Comparison of ENCODE assay signal across 39 cellular contexts in genomic region chr13:72689181-72689696, GRCh38. TPM values are rescaled to one million over a fixed set of nuclear protein-coding genes. Genes with fewer than 3 reads are reported as not detected.
"Had no signal": no experiment of that assay in that cellular context is flagged by ENCODE, and none has a peak within 500 bp of the region (broad histone marks: within the 10 kb centered on the region; RNA-seq: fewer than 3 reads in every experiment).

No MANE protein-coding gene starts in this region.

- ATAC-seq: activated naive CD4-positive, alpha-beta T cell treated with anti-CD3 and anti-CD28 coated beads, Interleukin-2, amount 50 U/mL, for 72 hours; activated naive CD8-positive, alpha-beta T cell treated with anti-CD3 and anti-CD28 coated beads, Interleukin-2, amount 50 U/mL, for 24 hours; activated T-cell treated with anti-CD3 and anti-CD28 coated beads, Interleukin-2, amount 50 U/mL, for 4 hours; activated T-cell treated with anti-CD3 and anti-CD28 coated beads, Interleukin-2, amount 50 U/mL, for 72 hours; activated T-helper 17 cell treated with anti-CD3 and anti-CD28 coated beads, Interleukin-2, amount 50 U/mL, for 72 hours; body of pancreas had no signal

- H3K9me3 ChIP-seq: adrenal gland, ascending aorta, body of pancreas had no signal

- H3K9me3 Mint-ChIP-seq: activated naive CD4-positive, alpha-beta T cell treated with anti-CD3 and anti-CD28 coated beads, Interleukin-2, amount 10 ng/mL, durations not matched to agents 7 days and 5 days; activated T-helper 1 cell treated with anti-CD3 and anti-CD28 coated beads, Interleukin-12 subunit alpha, Interleukin-12 subunit beta, Interleukin-2, Interleukin-4 antibody, amounts not matched to agents 30 ng/mL and 10 ng/mL and 1 ng/mL, durations not matched to agents 14 hours and 24 hours and 36 hours; activated T-helper 17 cell treated with anti-CD3 and anti-CD28 coated beads, Interleukin-2, amount 50 U/mL, for 72 hours; activated T-helper 2 cell treated with anti-CD3 and anti-CD28 coated beads, Interferon-gamma antibody, Interleukin-2, Interleukin-4, amounts not matched to agents 10 μg/mL and 5 μg/mL and 100 μg/mL, durations not matched to agents 14 hours and 24 hours and 36 hours; central memory CD8-positive, alpha-beta T cell had no signal

- H3K27ac ChIP-seq: adrenal gland, ascending aorta, body of pancreas, brain microvascular endothelial cell, breast epithelium, cardiac muscle cell had no signal

- H3K4me1 ChIP-seq: adrenal gland, ascending aorta, body of pancreas, breast epithelium had no signal

- H3K4me3 Mint-ChIP-seq: activated naive CD4-positive, alpha-beta T cell treated with anti-CD3 and anti-CD28 coated beads for 36 hours; activated naive CD4-positive, alpha-beta T cell treated with anti-CD3 and anti-CD28 coated beads, Interleukin-2, amount 10 ng/mL, durations not matched to agents 7 days and 5 days; activated naive CD4-positive, alpha-beta T cell treated with anti-CD3 and anti-CD28 coated beads, Interleukin-2, amount 50 U/mL, for 24 hours; activated naive CD8-positive, alpha-beta T cell; activated naive CD8-positive, alpha-beta T cell treated with anti-CD3 and anti-CD28 coated beads for 36 hours; activated naive CD8-positive, alpha-beta T cell treated with anti-CD3 and anti-CD28 coated beads, Interleukin-2, amount 10 ng/mL, durations not matched to agents 7 days and 5 days; activated naive CD8-positive, alpha-beta T cell treated with anti-CD3 and anti-CD28 coated beads, Interleukin-2, amount 50 U/mL, for 24 hours; activated T-cell treated with anti-CD3 and anti-CD28 coated beads, Interleukin-2, amount 50 U/mL, for 24 hours; activated T-cell treated with anti-CD3 and anti-CD28 coated beads, Interleukin-2, amount 50 U/mL, for 4 hours; activated T-cell treated with anti-CD3 and anti-CD28 coated beads, Interleukin-2, amount 50 U/mL, for 72 hours; activated T-helper 1 cell treated with anti-CD3 and anti-CD28 coated beads, Interleukin-12 subunit alpha, Interleukin-12 subunit beta, Interleukin-2, Interleukin-4 antibody, amounts not matched to agents 30 ng/mL and 10 ng/mL and 1 ng/mL, durations not matched to agents 14 hours and 24 hours and 36 hours; activated T-helper 17 cell treated with anti-CD3 and anti-CD28 coated beads, Interleukin-2, amount 50 U/mL, for 72 hours; brain; central memory CD8-positive, alpha-beta T cell had no signal

- H3K27me3 ChIP-seq: adrenal gland, ascending aorta, body of pancreas, brain microvascular endothelial cell, breast epithelium, cardiac muscle cell had no signal

- H3K4me3 ChIP-seq: adrenal gland, ascending aorta, body of pancreas, breast epithelium, cardiac muscle cell had no signal

- H3K4me1 Mint-ChIP-seq: activated naive CD4-positive, alpha-beta T cell treated with anti-CD3 and anti-CD28 coated beads, Interleukin-2, amount 10 ng/mL, durations not matched to agents 7 days and 5 days; activated naive CD4-positive, alpha-beta T cell treated with anti-CD3 and anti-CD28 coated beads, Interleukin-2, amount 50 U/mL, for 24 hours; activated naive CD8-positive, alpha-beta T cell treated with anti-CD3 and anti-CD28 coated beads for 36 hours; activated naive CD8-positive, alpha-beta T cell treated with anti-CD3 and anti-CD28 coated beads, Interleukin-2, amount 10 ng/mL, durations not matched to agents 7 days and 5 days; activated naive CD8-positive, alpha-beta T cell treated with anti-CD3 and anti-CD28 coated beads, Interleukin-2, amount 50 U/mL, for 24 hours; activated T-helper 17 cell treated with anti-CD3 and anti-CD28 coated beads, Interleukin-2, amount 50 U/mL, for 72 hours; brain; central memory CD8-positive, alpha-beta T cell had no signal

- H3K36me3 ChIP-seq: adrenal gland, ascending aorta, brain microvascular endothelial cell, breast epithelium, cardiac muscle cell had no signal

- H3K27ac Mint-ChIP-seq: activated naive CD4-positive, alpha-beta T cell treated with anti-CD3 and anti-CD28 coated beads for 36 hours; activated naive CD4-positive, alpha-beta T cell treated with anti-CD3 and anti-CD28 coated beads, Interleukin-2, amount 10 ng/mL, durations not matched to agents 7 days and 5 days; activated naive CD4-positive, alpha-beta T cell treated with anti-CD3 and anti-CD28 coated beads, Interleukin-2, amount 50 U/mL, for 24 hours; activated naive CD4-positive, alpha-beta T cell treated with anti-CD3 and anti-CD28 coated beads, Interleukin-2, amount 50 U/mL, for 72 hours; activated naive CD8-positive, alpha-beta T cell; activated naive CD8-positive, alpha-beta T cell treated with anti-CD3 and anti-CD28 coated beads for 36 hours; activated naive CD8-positive, alpha-beta T cell treated with anti-CD3 and anti-CD28 coated beads, Interleukin-2, amount 10 ng/mL, durations not matched to agents 7 days and 5 days; activated naive CD8-positive, alpha-beta T cell treated with anti-CD3 and anti-CD28 coated beads, Interleukin-2, amount 50 U/mL, for 24 hours; activated T-cell treated with anti-CD3 and anti-CD28 coated beads, Interleukin-2, amount 50 U/mL, for 24 hours; activated T-cell treated with anti-CD3 and anti-CD28 coated beads, Interleukin-2, amount 50 U/mL, for 72 hours; activated T-helper 1 cell treated with anti-CD3 and anti-CD28 coated beads, Interleukin-12 subunit alpha, Interleukin-12 subunit beta, Interleukin-2, Interleukin-4 antibody, amounts not matched to agents 30 ng/mL and 10 ng/mL and 1 ng/mL, durations not matched to agents 14 hours and 24 hours and 36 hours; activated T-helper 17 cell treated with anti-CD3 and anti-CD28 coated beads, Interleukin-2, amount 50 U/mL, for 72 hours; activated T-helper 2 cell treated with anti-CD3 and anti-CD28 coated beads, Interferon-gamma antibody, Interleukin-2, Interleukin-4, amounts not matched to agents 10 μg/mL and 5 μg/mL and 100 μg/mL, durations not matched to agents 14 hours and 24 hours and 36 hours; brain had no signal

- H3K36me3 Mint-ChIP-seq: activated naive CD4-positive, alpha-beta T cell treated with anti-CD3 and anti-CD28 coated beads, Interleukin-2, amount 10 ng/mL, durations not matched to agents 7 days and 5 days; activated naive CD4-positive, alpha-beta T cell treated with anti-CD3 and anti-CD28 coated beads, Interleukin-2, amount 50 U/mL, for 24 hours; activated naive CD8-positive, alpha-beta T cell; activated naive CD8-positive, alpha-beta T cell treated with anti-CD3 and anti-CD28 coated beads for 36 hours; activated naive CD8-positive, alpha-beta T cell treated with anti-CD3 and anti-CD28 coated beads, Interleukin-2, amount 10 ng/mL, durations not matched to agents 7 days and 5 days; brain had no signal

- DNase-seq: activated effector memory CD4-positive, alpha-beta T cell treated with anti-CD3 and anti-CD28 coated beads, Interleukin-2, amount 50 U/mL, for 16 hours; activated effector memory CD4-positive, alpha-beta T cell treated with Interleukin-2 at 50 U/mL for 16 hours; activated gamma-delta T cell; activated naive CD4-positive, alpha-beta T cell; activated naive CD4-positive, alpha-beta T cell treated with anti-CD3 and anti-CD28 coated beads for 36 hours; activated naive CD4-positive, alpha-beta T cell treated with anti-CD3 and anti-CD28 coated beads, Interleukin-2, amount 10 ng/mL, durations not matched to agents 7 days and 5 days; activated naive CD4-positive, alpha-beta T cell treated with anti-CD3 and anti-CD28 coated beads, Interleukin-2, amount 50 U/mL, for 16 hours; activated naive CD4-positive, alpha-beta T cell treated with Interleukin-2 at 50 U/mL for 16 hours; activated naive CD8-positive, alpha-beta T cell treated with anti-CD3 and anti-CD28 coated beads for 36 hours; activated naive CD8-positive, alpha-beta T cell treated with anti-CD3 and anti-CD28 coated beads, Interleukin-2, amount 10 ng/mL, durations not matched to agents 7 days and 5 days; activated naive CD8-positive, alpha-beta T cell treated with anti-CD3 and anti-CD28 coated beads, Interleukin-2, amount 50 U/mL, for 24 hours; activated T-cell treated with anti-CD3 and anti-CD28 coated beads, Interleukin-2, amount 50 U/mL, for 1 hour; activated T-cell treated with anti-CD3 and anti-CD28 coated beads, Interleukin-2, amount 50 U/mL, for 24 hours; activated T-cell treated with anti-CD3 and anti-CD28 coated beads, Interleukin-2, amount 50 U/mL, for 4 hours; activated T-cell treated with anti-CD3 and anti-CD28 coated beads, Interleukin-2, amount 50 U/mL, for 48 hours; activated T-cell treated with anti-CD3 and anti-CD28 coated beads, Interleukin-2, amount 50 U/mL, for 72 hours; amniotic stem cell; amygdala; anterior cingulate cortex; aorta; body of pancreas; caudate nucleus; central memory CD4-positive, alpha-beta T cell; cerebellar nuclear complex had no signal

- FAIRE-seq: bronchial epithelial cell, colon had no signal

RNA-seq across cellular contexts. Expression of gene BORA, which starts 38.5 kb away (rescaled TPM):
- total RNA-seq: ascending aorta had no signal
